In the genomic region with DNA sequence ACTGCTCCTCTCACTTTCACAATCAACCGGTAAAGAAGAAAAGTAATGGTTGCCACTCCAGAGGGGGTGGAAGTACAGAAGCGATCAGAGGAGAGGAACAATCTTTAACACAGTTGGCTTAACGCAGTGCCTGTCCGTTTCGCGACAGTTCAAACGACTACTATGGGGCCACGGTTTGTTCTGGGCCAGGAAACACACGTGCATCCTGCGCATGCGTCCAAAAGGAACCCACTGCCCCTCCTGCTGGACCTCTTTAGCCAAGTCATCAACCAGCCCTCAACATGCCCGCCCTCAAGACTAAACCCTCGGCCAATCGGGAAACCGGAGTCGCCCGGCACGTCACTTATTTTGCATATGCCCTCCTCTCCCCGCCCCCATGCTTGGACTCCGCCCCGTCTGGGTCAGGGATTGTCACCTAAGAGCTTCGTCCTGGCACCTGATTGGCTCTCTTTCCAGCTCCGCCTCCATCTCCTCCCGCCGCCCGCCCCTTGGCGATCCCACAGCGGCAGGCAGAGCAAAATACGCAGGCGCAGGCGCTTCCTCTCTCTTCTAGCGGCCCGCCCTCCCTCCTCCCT, we compare ENCODE assay signal across 1 cellular context.
TF ChIP-seq lines count a peak whose summit lies in the region.

No MANE protein-coding gene starts in this region.

TF ChIP-seq in HepG2, 621 proteins besides CTCF, POLR2A, EP300 and RAD21 (continued from another document and continues in another):
- TF ChIP-seq ZNF318 (CRISPR knock-in tag; IDR thresholded peaks at IDR 0.05) (no peak), ZNF12 (CRISPR knock-in tag; IDR thresholded peaks at IDR 0.05) (no peak), TMF1 (CRISPR knock-in tag; IDR thresholded peaks at IDR 0.05; ENCODE audit: low read depth) (0 out of 2 replicates have a peak, but pooled peaks have one; percentile 0), XRCC5 (optimal IDR thresholded peaks at IDR 0.05; ENCODE audit: low read length) (peak; percentile 15), PHF8 (CRISPR knock-in tag; IDR thresholded peaks at IDR 0.05) (no peak), ZNF543 (CRISPR knock-in tag; IDR thresholded peaks at IDR 0.05) (peak; percentile 42; the same call in 1 of the 2 replicates), HMG20B (CRISPR knock-in tag; conservative IDR thresholded peaks at IDR 0.05) (no peak), STAG1 (CRISPR knock-in tag; IDR thresholded peaks at IDR 0.05) (no peak), PTBP1 (IDR thresholded peaks at IDR 0.05; ENCODE audit: low read depth, low read length, poor library complexity, severe bottlenecking) (no peak), ZEB1 (IDR thresholded peaks at IDR 0.05; ENCODE audit: insufficient replicate concordance, low read depth) (no peak), HOXA9 (CRISPR knock-in tag; IDR thresholded peaks at IDR 0.05; ENCODE audit: borderline replicate concordance) (no peak), ZBTB1 (CRISPR knock-in tag; IDR thresholded peaks at IDR 0.05; ENCODE audit: borderline replicate concordance) (no peak), GFI1 (CRISPR knock-in tag; IDR thresholded peaks at IDR 0.05; ENCODE audit: borderline replicate concordance) (no peak), ZNF382 (CRISPR knock-in tag; IDR thresholded peaks at IDR 0.05; ENCODE audit: borderline replicate concordance) (no peak), ZNF605 (CRISPR knock-in tag; IDR thresholded peaks at IDR 0.05) (0 out of 2 replicates have a peak, but pooled peaks have one; percentile 37), AKAP8 (CRISPR knock-in tag; IDR thresholded peaks at IDR 0.05) (no peak), RFX5 (IDR thresholded peaks at IDR 0.05; ENCODE audit: low read depth, low read length) (peak; percentile 72), IKZF1 (IDR thresholded peaks at IDR 0.05) (no peak), ZNF563 (CRISPR knock-in tag; IDR thresholded peaks at IDR 0.05) (no peak), ZNF337 (CRISPR knock-in tag; IDR thresholded peaks at IDR 0.05; ENCODE audit: borderline replicate concordance, low read depth) (no peak), RARA (CRISPR knock-in tag; IDR thresholded peaks at IDR 0.05) (peak; percentile 52; the same call in 1 of the 2 replicates), MAFK (conservative IDR thresholded peaks at IDR 0.05 in 1 of 2, IDR thresholded peaks at IDR 0.05 in 1 of 2; ENCODE audit: low read length in 2 of 2) (peak; percentile 26 to 46; a peak in 2 of 4 replicates), PLRG1 (conservative IDR thresholded peaks at IDR 0.05) (no peak), JDP2 (CRISPR knock-in tag; IDR thresholded peaks at IDR 0.05; ENCODE audit: borderline replicate concordance) (no peak), PHF20 (CRISPR knock-in tag; IDR thresholded peaks at IDR 0.05) (peak; percentile 59), ZFX (CRISPR knock-in tag; IDR thresholded peaks at IDR 0.05; ENCODE audit: low read depth) (peak; percentile 63), ZFP1 (CRISPR knock-in tag; IDR thresholded peaks at IDR 0.05) (no peak), FOSL1 (CRISPR knock-in tag; IDR thresholded peaks at IDR 0.05; ENCODE audit: borderline replicate concordance) (no peak), THAP7 (CRISPR knock-in tag; IDR thresholded peaks at IDR 0.05) (no peak), SP5 (CRISPR knock-in tag; IDR thresholded peaks at IDR 0.05; ENCODE audit: borderline replicate concordance, low read depth) (peak; percentile 53), MED13 (CRISPR knock-in tag; IDR thresholded peaks at IDR 0.05) (no peak), ZNF781 (CRISPR knock-in tag; IDR thresholded peaks at IDR 0.05; ENCODE audit: borderline replicate concordance, not compliant biosample characterization) (no peak), ARID2 (CRISPR knock-in tag; IDR thresholded peaks at IDR 0.05; ENCODE audit: borderline replicate concordance) (no peak), IKZF5 (CRISPR knock-in tag; IDR thresholded peaks at IDR 0.05) (0 out of 2 replicates have a peak, but pooled peaks have one; percentile 43), ZNF782 (CRISPR knock-in tag; IDR thresholded peaks at IDR 0.05; ENCODE audit: borderline replicate concordance) (0 out of 2 replicates have a peak, but pooled peaks have one; percentile 50)
- TF ChIP-seq, protein P1, sequence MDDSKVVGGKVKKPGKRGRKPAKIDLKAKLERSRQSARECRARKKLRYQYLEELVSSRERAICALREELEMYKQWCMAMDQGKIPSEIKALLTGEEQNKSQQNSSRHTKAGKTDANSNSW (CRISPR knock-in tag; IDR thresholded peaks at IDR 0.05; ENCODE audit: borderline replicate concordance): 0 out of 2 replicates have a peak, but pooled peaks have one; percentile 25
- TF ChIP-seq, protein P2, sequence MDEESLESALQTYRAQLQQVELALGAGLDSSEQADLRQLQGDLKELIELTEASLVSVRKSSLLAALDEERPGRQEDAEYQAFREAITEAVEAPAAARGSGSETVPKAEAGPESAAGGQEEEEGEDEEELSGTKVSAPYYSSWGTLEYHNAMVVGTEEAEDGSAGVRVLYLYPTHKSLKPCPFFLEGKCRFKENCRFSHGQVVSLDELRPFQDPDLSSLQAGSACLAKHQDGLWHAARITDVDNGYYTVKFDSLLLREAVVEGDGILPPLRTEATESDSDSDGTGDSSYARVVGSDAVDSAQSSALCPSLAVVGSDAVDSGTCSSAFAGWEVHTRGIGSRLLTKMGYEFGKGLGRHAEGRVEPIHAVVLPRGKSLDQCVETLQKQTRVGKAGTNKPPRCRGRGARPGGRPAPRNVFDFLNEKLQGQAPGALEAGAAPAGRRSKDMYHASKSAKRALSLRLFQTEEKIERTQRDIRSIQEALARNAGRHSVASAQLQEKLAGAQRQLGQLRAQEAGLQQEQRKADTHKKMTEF (CRISPR knock-in tag; IDR thresholded peaks at IDR 0.05): peak; percentile 57; the same call in 1 of the 2 replicates
- TF ChIP-seq, protein P3, sequence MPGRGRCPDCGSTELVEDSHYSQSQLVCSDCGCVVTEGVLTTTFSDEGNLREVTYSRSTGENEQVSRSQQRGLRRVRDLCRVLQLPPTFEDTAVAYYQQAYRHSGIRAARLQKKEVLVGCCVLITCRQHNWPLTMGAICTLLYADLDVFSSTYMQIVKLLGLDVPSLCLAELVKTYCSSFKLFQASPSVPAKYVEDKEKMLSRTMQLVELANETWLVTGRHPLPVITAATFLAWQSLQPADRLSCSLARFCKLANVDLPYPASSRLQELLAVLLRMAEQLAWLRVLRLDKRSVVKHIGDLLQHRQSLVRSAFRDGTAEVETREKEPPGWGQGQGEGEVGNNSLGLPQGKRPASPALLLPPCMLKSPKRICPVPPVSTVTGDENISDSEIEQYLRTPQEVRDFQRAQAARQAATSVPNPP (CRISPR knock-in tag; IDR thresholded peaks at IDR 0.05): no peak
- TF ChIP-seq, protein P4, sequence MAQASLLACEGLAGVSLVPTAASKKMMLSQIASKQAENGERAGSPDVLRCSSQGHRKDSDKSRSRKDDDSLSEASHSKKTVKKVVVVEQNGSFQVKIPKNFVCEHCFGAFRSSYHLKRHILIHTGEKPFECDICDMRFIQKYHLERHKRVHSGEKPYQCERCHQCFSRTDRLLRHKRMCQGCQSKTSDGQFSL (CRISPR knock-in tag; IDR thresholded peaks at IDR 0.05): no peak
- TF ChIP-seq, protein P5, sequence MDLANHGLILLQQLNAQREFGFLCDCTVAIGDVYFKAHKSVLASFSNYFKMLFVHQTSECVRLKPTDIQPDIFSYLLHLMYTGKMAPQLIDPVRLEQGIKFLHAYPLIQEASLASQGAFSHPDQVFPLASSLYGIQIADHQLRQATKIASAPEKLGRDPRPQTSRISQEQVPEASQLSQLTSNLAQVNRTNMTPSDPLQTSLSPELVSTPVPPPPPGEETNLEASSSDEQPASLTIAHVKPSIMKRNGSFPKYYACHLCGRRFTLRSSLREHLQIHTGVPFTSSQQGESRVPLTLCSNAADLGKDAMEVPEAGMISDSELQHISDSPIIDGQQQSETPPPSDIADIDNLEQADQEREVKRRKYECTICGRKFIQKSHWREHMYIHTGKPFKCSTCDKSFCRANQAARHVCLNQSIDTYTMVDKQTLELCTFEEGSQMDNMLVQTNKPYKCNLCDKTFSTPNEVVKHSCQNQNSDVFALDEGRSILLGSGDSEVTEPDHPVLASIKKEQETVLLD (CRISPR knock-in tag; IDR thresholded peaks at IDR 0.05; ENCODE audit: low read depth): no peak
- TF ChIP-seq, protein P6, sequence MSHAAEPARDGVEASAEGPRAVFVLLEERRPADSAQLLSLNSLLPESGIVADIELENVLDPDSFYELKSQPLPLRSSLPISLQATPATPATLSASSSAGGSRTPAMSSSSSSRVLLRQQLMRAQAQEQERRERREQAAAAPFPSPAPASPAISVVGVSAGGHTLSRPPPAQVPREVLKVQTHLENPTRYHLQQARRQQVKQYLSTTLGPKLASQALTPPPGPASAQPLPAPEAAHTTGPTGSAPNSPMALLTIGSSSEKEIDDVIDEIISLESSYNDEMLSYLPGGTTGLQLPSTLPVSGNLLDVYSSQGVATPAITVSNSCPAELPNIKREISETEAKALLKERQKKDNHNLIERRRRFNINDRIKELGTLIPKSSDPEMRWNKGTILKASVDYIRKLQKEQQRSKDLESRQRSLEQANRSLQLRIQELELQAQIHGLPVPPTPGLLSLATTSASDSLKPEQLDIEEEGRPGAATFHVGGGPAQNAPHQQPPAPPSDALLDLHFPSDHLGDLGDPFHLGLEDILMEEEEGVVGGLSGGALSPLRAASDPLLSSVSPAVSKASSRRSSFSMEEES (CRISPR knock-in tag; IDR thresholded peaks at IDR 0.05): no peak
